Comparison of ENCODE assay signal across 39 cellular contexts in the genomic region with DNA sequence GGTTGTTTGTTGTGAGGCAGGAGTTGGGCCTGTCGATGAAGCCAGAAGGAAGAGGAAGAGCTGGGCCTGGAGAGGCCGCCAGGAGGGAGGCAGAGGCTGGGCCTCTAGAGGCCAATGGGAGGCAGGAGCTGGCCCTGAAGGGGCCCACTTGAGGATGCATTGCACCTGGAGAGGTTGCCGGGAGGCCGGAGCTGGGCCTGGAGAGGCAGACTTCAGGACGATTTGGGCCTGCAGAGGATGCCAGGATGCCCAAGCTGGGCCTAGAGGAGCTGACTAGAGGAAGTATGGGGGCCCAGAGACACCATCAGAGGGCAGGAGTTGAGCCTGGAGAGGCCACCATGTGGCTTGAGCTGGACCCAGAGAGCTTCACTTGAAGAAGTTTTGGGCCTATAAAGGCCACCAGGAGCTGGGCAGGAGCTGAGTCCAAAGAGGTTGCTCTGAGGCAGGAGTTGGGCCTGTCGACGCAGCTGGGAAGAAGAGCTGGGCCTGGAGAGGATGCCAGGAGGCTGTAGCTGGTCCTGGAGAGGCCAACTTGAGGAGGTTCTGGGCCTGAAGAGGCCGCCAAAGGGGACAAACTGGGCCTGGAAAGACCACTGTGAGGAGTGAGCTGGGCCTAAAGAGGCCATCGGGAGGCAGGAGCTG. TPM values are rescaled to one million over a fixed set of nuclear protein-coding genes. Genes with fewer than 3 reads are reported as not detected.
"Had no signal": no experiment of that assay in that cellular context is flagged by ENCODE, and none has a peak within 500 bp of the region (broad histone marks: within the 10 kb centered on the region; RNA-seq: fewer than 3 reads in every experiment).

No MANE protein-coding gene starts in this region.

- H3K27ac ChIP-seq: adrenal gland, body of pancreas, brain microvascular endothelial cell, breast epithelium, VCaP had no signal

- H3K4me1 ChIP-seq: adrenal gland, body of pancreas, breast epithelium had no signal

- H3K36me3 Mint-ChIP-seq: activated CD4-positive, alpha-beta memory T cell treated with anti-CD3 and anti-CD28 coated beads for 36 hours had no signal

- H3K4me3 Mint-ChIP-seq: activated B cell treated with CpG ODN at 0.5 μM for 24 hours; activated CD4-positive, alpha-beta memory T cell treated with anti-CD3 and anti-CD28 coated beads for 36 hours; activated CD4-positive, alpha-beta T cell treated with anti-CD3 and anti-CD28 coated beads, Interleukin-2, amount 10 ng/mL, durations not matched to agents 24 days and 14 days; activated CD8-positive, alpha-beta T cell treated with anti-CD3 and anti-CD28 coated beads for 36 hours; activated naive CD4-positive, alpha-beta T cell treated with anti-CD3 and anti-CD28 coated beads for 36 hours; activated naive CD8-positive, alpha-beta T cell treated with anti-CD3 and anti-CD28 coated beads for 36 hours; activated T-cell treated with anti-CD3 and anti-CD28 coated beads, Interleukin-2, amount 50 U/mL, for 4 hours; activated T-cell treated with anti-CD3 and anti-CD28 coated beads, Interleukin-2, amount 50 U/mL, for 72 hours; activated T-helper 1 cell treated with anti-CD3 and anti-CD28 coated beads, Interleukin-12 subunit alpha, Interleukin-12 subunit beta, Interleukin-2, Interleukin-4 antibody, amounts not matched to agents 30 ng/mL and 10 ng/mL and 1 ng/mL, durations not matched to agents 14 hours and 24 hours and 36 hours; activated T-helper 17 cell treated with anti-CD3 and anti-CD28 coated beads, Interleukin-2, amount 50 U/mL, for 72 hours; T-helper 1 cell treated with Interleukin-12 subunit alpha and Interleukin-12 subunit beta and Interleukin-4 antibody, amounts not matched to agents 30 μg/mL and 1 μg/mL, for 36 hours; T-helper 2 cell treated with Interferon-gamma antibody and Interleukin-4, amounts not matched to agents 5 μg/mL and 100 μg/mL, for 36 hours had no signal

- H3K4me3 ChIP-seq: adrenal gland, body of pancreas, breast epithelium had no signal

- H3K27ac Mint-ChIP-seq: activated B cell treated with CpG ODN at 0.5 μM for 24 hours; activated CD4-positive, alpha-beta memory T cell treated with anti-CD3 and anti-CD28 coated beads for 36 hours; activated CD4-positive, alpha-beta T cell treated with anti-CD3 and anti-CD28 coated beads, Interleukin-2, amount 10 ng/mL, durations not matched to agents 24 days and 14 days; activated CD8-positive, alpha-beta T cell treated with anti-CD3 and anti-CD28 coated beads for 36 hours; activated naive CD4-positive, alpha-beta T cell treated with anti-CD3 and anti-CD28 coated beads for 36 hours; activated naive CD8-positive, alpha-beta T cell treated with anti-CD3 and anti-CD28 coated beads for 36 hours; activated T-cell treated with anti-CD3 and anti-CD28 coated beads, Interleukin-2, amount 50 U/mL, for 72 hours; activated T-helper 1 cell treated with anti-CD3 and anti-CD28 coated beads, Interleukin-12 subunit alpha, Interleukin-12 subunit beta, Interleukin-2, Interleukin-4 antibody, amounts not matched to agents 30 ng/mL and 10 ng/mL and 1 ng/mL, durations not matched to agents 14 hours and 24 hours and 36 hours; activated T-helper 17 cell treated with anti-CD3 and anti-CD28 coated beads, Interleukin-2, amount 50 U/mL, for 72 hours; T-helper 1 cell treated with Interleukin-12 subunit alpha and Interleukin-12 subunit beta and Interleukin-4 antibody, amounts not matched to agents 30 μg/mL and 1 μg/mL, for 36 hours; T-helper 2 cell treated with Interferon-gamma antibody and Interleukin-4, amounts not matched to agents 5 μg/mL and 100 μg/mL, for 36 hours had no signal

- H3K4me1 Mint-ChIP-seq: activated B cell treated with CpG ODN at 0.5 μM for 24 hours; activated CD4-positive, alpha-beta T cell treated with anti-CD3 and anti-CD28 coated beads, Interleukin-2, amount 10 ng/mL, durations not matched to agents 24 days and 14 days; activated naive CD8-positive, alpha-beta T cell treated with anti-CD3 and anti-CD28 coated beads for 36 hours; activated T-helper 17 cell treated with anti-CD3 and anti-CD28 coated beads, Interleukin-2, amount 50 U/mL, for 72 hours had no signal

- H3K27me3 ChIP-seq: adrenal gland, body of pancreas, brain microvascular endothelial cell, breast epithelium had no signal

- ATAC-seq: activated CD8-positive, alpha-beta T cell treated with anti-CD3 and anti-CD28 coated beads for 36 hours; activated naive CD4-positive, alpha-beta T cell treated with anti-CD3 and anti-CD28 coated beads, Interleukin-2, amount 50 U/mL, for 72 hours; activated T-cell treated with anti-CD3 and anti-CD28 coated beads, Interleukin-2, amount 50 U/mL, for 4 hours; activated T-cell treated with anti-CD3 and anti-CD28 coated beads, Interleukin-2, amount 50 U/mL, for 72 hours; activated T-helper 17 cell treated with anti-CD3 and anti-CD28 coated beads, Interleukin-2, amount 50 U/mL, for 72 hours; body of pancreas had no signal

- DNase-seq: activated B cell treated with CpG ODN at 0.5 μM for 24 hours; activated CD4-positive, alpha-beta memory T cell treated with anti-CD3 and anti-CD28 coated beads for 36 hours; activated CD4-positive, alpha-beta T cell treated with anti-CD3 and anti-CD28 coated beads for 4 hours; activated CD4-positive, alpha-beta T cell treated with anti-CD3 and anti-CD28 coated beads, Interleukin-2, amount 10 ng/mL, durations not matched to agents 24 days and 14 days; activated CD4-positive, alpha-beta T cell treated with anti-CD3 and anti-CD28 coated beads, Interleukin-2, amount 50 U/mL, for 1 hour; activated CD4-positive, alpha-beta T cell treated with anti-CD3 and anti-CD28 coated beads, Interleukin-2, amount 50 U/mL, for 4 hours; activated CD4-positive, CD25-positive, alpha-beta regulatory T cell treated with anti-CD3 and anti-CD28 coated beads, Interleukin-2, amount 50 U/mL, for 72 hours; activated CD8-positive, alpha-beta memory T cell treated with anti-CD3 and anti-CD28 coated beads, Interleukin-2, amount 50 U/mL, for 4 hours; activated CD8-positive, alpha-beta T cell treated with anti-CD3 and anti-CD28 coated beads for 36 hours; activated effector memory CD4-positive, alpha-beta T cell treated with anti-CD3 and anti-CD28 coated beads, Interleukin-2, amount 50 U/mL, for 16 hours; activated gamma-delta T cell treated with Interleukin-2 at 50 U/mL for 16 hours; activated naive CD4-positive, alpha-beta T cell; activated naive CD4-positive, alpha-beta T cell treated with anti-CD3 and anti-CD28 coated beads for 36 hours; activated naive CD4-positive, alpha-beta T cell treated with anti-CD3 and anti-CD28 coated beads, Interleukin-2, amount 50 U/mL, for 16 hours; activated naive CD8-positive, alpha-beta T cell treated with anti-CD3 and anti-CD28 coated beads for 36 hours; activated T-cell treated with anti-CD3 and anti-CD28 coated beads for 4 hours; activated T-cell treated with anti-CD3 and anti-CD28 coated beads, Interleukin-2, amount 50 U/mL, for 1 hour; activated T-cell treated with anti-CD3 and anti-CD28 coated beads, Interleukin-2, amount 50 U/mL, for 4 hours; activated T-cell treated with anti-CD3 and anti-CD28 coated beads, Interleukin-2, amount 50 U/mL, for 72 hours; adrenal gland; amniotic stem cell; aorta; body of pancreas; brain microvascular endothelial cell; central memory CD4-positive, alpha-beta T cell; SW 1271; T-helper 1 cell; T-helper 2 cell; T-helper 9 cell had no signal

- H3K9me3 ChIP-seq: adrenal gland had no signal

- H3K36me3 ChIP-seq: adrenal gland, brain microvascular endothelial cell, breast epithelium had no signal

- H3K27me3 Mint-ChIP-seq: activated B cell treated with CpG ODN at 0.5 μM for 24 hours; activated CD4-positive, alpha-beta memory T cell treated with anti-CD3 and anti-CD28 coated beads for 36 hours; activated CD4-positive, alpha-beta T cell treated with anti-CD3 and anti-CD28 coated beads, Interleukin-2, amount 10 ng/mL, durations not matched to agents 24 days and 14 days; activated CD8-positive, alpha-beta T cell treated with anti-CD3 and anti-CD28 coated beads for 36 hours; activated naive CD8-positive, alpha-beta T cell treated with anti-CD3 and anti-CD28 coated beads for 36 hours; activated T-helper 17 cell treated with anti-CD3 and anti-CD28 coated beads, Interleukin-2, amount 50 U/mL, for 72 hours had no signal

RNA-seq across cellular contexts. Expression of a gene that starts 39.0 kb away (rescaled TPM):
- total RNA-seq: activated B cell treated with CpG ODN at 0.5 μM for 24 hours; activated CD4-positive, alpha-beta memory T cell treated with anti-CD3 and anti-CD28 coated beads for 36 hours; activated CD4-positive, alpha-beta T cell treated with anti-CD3 and anti-CD28 coated beads, Interleukin-2, amount 10 ng/mL, durations not matched to agents 24 days and 14 days; activated CD8-positive, alpha-beta memory T cell treated with anti-CD3 and anti-CD28 coated beads for 36 hours; activated CD8-positive, alpha-beta T cell treated with anti-CD3 and anti-CD28 coated beads for 36 hours; activated naive CD4-positive, alpha-beta T cell treated with anti-CD3 and anti-CD28 coated beads for 36 hours; activated naive CD4-positive, alpha-beta T cell treated with anti-CD3 and anti-CD28 coated beads, Interleukin-2, amount 50 U/mL, for 72 hours; activated naive CD8-positive, alpha-beta T cell treated with anti-CD3 and anti-CD28 coated beads for 36 hours; activated T-cell treated with anti-CD3 and anti-CD28 coated beads, Interleukin-2, amount 50 U/mL, for 4 hours; activated T-cell treated with anti-CD3 and anti-CD28 coated beads, Interleukin-2, amount 50 U/mL, for 72 hours; activated T-helper 1 cell treated with anti-CD3 and anti-CD28 coated beads, Interleukin-12 subunit alpha, Interleukin-12 subunit beta, Interleukin-2, Interleukin-4 antibody, amounts not matched to agents 30 ng/mL and 10 ng/mL and 1 ng/mL, durations not matched to agents 14 hours and 24 hours and 36 hours; activated T-helper 17 cell treated with anti-CD3 and anti-CD28 coated beads, Interleukin-2, amount 50 U/mL, for 72 hours; adrenal gland; aorta; astrocyte; body of pancreas; breast epithelium; cardiac septum had no signal
